Comparison of ENCODE assay signal across 21 cellular contexts in the genomic region with DNA sequence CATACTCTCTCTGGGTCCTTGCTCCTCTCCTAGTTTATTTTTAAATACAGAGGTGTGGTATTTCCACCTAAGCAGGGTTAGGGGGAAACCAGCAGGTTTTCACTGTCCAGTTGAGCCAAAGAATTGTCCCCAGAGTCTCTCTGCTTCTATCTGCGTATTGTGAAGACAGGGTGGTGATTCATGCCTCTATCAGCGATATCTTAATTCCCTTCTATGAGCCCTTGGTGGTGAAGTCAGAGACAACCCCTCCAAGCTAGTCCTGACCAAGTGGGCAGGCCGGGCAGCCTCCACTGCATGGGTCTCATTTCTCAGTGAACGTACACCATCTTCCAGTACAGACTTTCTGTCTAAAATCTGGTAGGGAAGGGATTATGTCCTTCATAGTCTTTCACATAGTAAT.
DNase-seq lines count a peak whose midpoint lies in the region; ATAC-seq and TF ChIP-seq lines count a peak whose summit lies in the region.
"Had no signal": no experiment of that assay in that cellular context is flagged by ENCODE, and none has a peak within 500 bp of the region (broad histone marks: within the 10 kb centered on the region; RNA-seq: fewer than 3 reads in every experiment).

No MANE protein-coding gene starts in this region.

- DNase-seq in H7 (peak; percentile 23), ascending aorta (ENCODE audit: low spot score in 2 of 2) (no peak), fibroblast of villous mesenchyme (ENCODE audit: low read depth) (peak; percentile 51), aorta (no peak), NK-92 (lab: John Stamatoyannopoulos, UW; ENCODE audit: unreplicated experiment) (no peak), KG1 (lab: John Stamatoyannopoulos, UW) (no peak)
- DNase-seq: Caco-2; CD8-positive, alpha-beta T cell; NCI-H1105 treated with DMSO at 0.1 percent for 48 hours; NCI-H146; NCI-H1930; NCI-H446 treated with DMSO at 0.1 percent for 48 hours; NCI-H526; NCI-H82; PC-9; RPMI8226; SHP77 had no signal

- H3K27me3 ChIP-seq in H7 (ENCODE audit: control insufficient read depth, insufficient read depth, low read length) (no peaks in the 10 kb centered on the region; the same call in 1 of the 2 replicates), ascending aorta (no peaks in the 10 kb centered on the region), aorta (ENCODE audit: control insufficient read depth in 1 of 2, insufficient read depth in 2 of 2, low read length in 1 of 2) (no peaks in the 10 kb centered on the region)

- no peaks in the 10 kb centered on the region for H3K9me3 ChIP-seq in ascending aorta
- H3K9me3 ChIP-seq in aorta (ENCODE audit: control insufficient read depth, low read length): no peaks in the 10 kb centered on the region
- H3K9me3 ChIP-seq: A549, Caco-2 had no signal

- ATAC-seq in aorta (ENCODE audit: low FRiP score): no peak
- no peak for ATAC-seq in GM19035 (IDR thresholded peaks at IDR 0.05; ENCODE audit: unreplicated experiment)
- ATAC-seq: A549; CD8-positive, alpha-beta T cell; HepG2 had no signal

- 6 to 42% methylated on average over 4 of the region's 4 CpGs for WGBS in aorta, 2 donors

- intact Hi-C loops in ascending aorta (cut with DNase I) (no loop called here), aorta (cut with DNase I) (no loop called here)

- TF ChIP-seq CTCF in ascending aorta (IDR thresholded peaks at IDR 0.05) (no peak), fibroblast of villous mesenchyme (IDR thresholded peaks at IDR 0.05; ENCODE audit: insufficient read depth, low read depth, low read length) (no peak)

- H3K27ac ChIP-seq in ascending aorta (peak overlapping the region; percentile 43 to 71), aorta (ENCODE audit: low read depth in 1 of 2, low read length in 2 of 2) (peak overlapping the region; percentile 7 to 59)
- H3K27ac ChIP-seq: C4-2B, PC-9 had no signal

- H3K4me3 ChIP-seq in H7 (ENCODE audit: insufficient read depth, low read depth, low read length) (no peak overlapping the region), ascending aorta (peak overlapping the region in 1 of 2 donors; percentile 42), fibroblast of villous mesenchyme (ENCODE audit: low read depth, low read length) (peak overlapping the region; percentile 18), aorta (ENCODE audit: low read length in 2 of 2) (peak overlapping the region; percentile 31 to 48)
- H3K4me3 ChIP-seq: A549, PC-9 had no signal

- H3K36me3 ChIP-seq in H7 (replicated peaks; ENCODE audit: control insufficient read depth, insufficient read depth, low read length) (no peaks in the 10 kb centered on the region), ascending aorta (no peaks in the 10 kb centered on the region), aorta (ENCODE audit: control insufficient read depth in 1 of 2, insufficient read depth in 2 of 2, low read length in 1 of 2) (no peaks in the 10 kb centered on the region)

- no peaks in the 10 kb centered on the region for H3K4me1 ChIP-seq in ascending aorta
- no peaks in the 10 kb centered on the region for H3K4me1 ChIP-seq in aorta (ENCODE audit: control insufficient read depth in 1 of 2, insufficient read depth in 2 of 2, low read length in 2 of 2)
- H3K4me1 ChIP-seq: Caco-2 had no signal

Comparison
In these comparisons a context has a peak if more than half of its experiments do, and no peak if none do; other contexts are left out.
1. DNase-seq: peak in H7 (single experiment) and fibroblast of villous mesenchyme (single experiment); none in ascending aorta (0 of 2), aorta (0 of 2), NK-92 (single experiment) and KG1 (single experiment).